In genomic region chr3:49013738-49014660, GRCh38 we compare ENCODE assay signal across 8 cellular contexts. TPM values are rescaled to one million over a fixed set of nuclear protein-coding genes. Genes with fewer than 3 reads are reported as not detected.
DNase-seq lines count a peak whose midpoint lies in the region; ATAC-seq lines count a peak whose summit lies in the region.

No MANE protein-coding gene starts in this region.

- no peaks in the 10 kb centered on the region for H3K27me3 Mint-ChIP-seq in activated CD8-positive, alpha-beta memory T cell treated with anti-CD3 and anti-CD28 coated beads, Interleukin-2, amount 10 ng/mL, durations not matched to agents 7 days and 5 days
- H3K27me3 Mint-ChIP-seq in immature natural killer cell (ENCODE audit: low read depth in 3 of 3) = peaks cover 0 to 5% (median 0%) of the 10 kb centered on the region in 3 donors
- H3K27me3 Mint-ChIP-seq in stimulated activated naive CD8-positive, alpha-beta T cell treated with anti-CD3 and anti-CD28 coated beads, Interleukin-15, amount 100 ng/mL, for 72 hours = no peaks in the 10 kb centered on the region

- H3K79me2 ChIP-seq in Karpas-422 (ENCODE audit: low read length) = peaks cover 16% of the 10 kb centered on the region

- peaks cover 25% of the 10 kb centered on the region for H3K4me1 Mint-ChIP-seq in activated CD8-positive, alpha-beta memory T cell treated with anti-CD3 and anti-CD28 coated beads, Interleukin-2, amount 10 ng/mL, durations not matched to agents 7 days and 5 days
- H3K4me1 Mint-ChIP-seq in immature natural killer cell = peaks cover 23 to 27% of the 10 kb centered on the region in 2 donors
- H3K4me1 Mint-ChIP-seq in stimulated activated naive CD8-positive, alpha-beta T cell treated with anti-CD3 and anti-CD28 coated beads, Interleukin-15, amount 100 ng/mL, for 72 hours = peaks cover 50% of the 10 kb centered on the region

- H3K36me3 ChIP-seq in Karpas-422 (ENCODE audit: insufficient read depth, low read length) = peaks cover 7% of the 10 kb centered on the region; the same call in 1 of the 2 replicates

- no peak overlapping the region for H3K9ac ChIP-seq in Karpas-422 (ENCODE audit: low read length)

- peaks cover 9% of the 10 kb centered on the region; the same call in 1 of the 2 replicates for H4K20me1 ChIP-seq in Karpas-422 (ENCODE audit: insufficient read depth, low read depth, low read length)

- no peak overlapping the region for H2AFZ ChIP-seq in Karpas-422 (ENCODE audit: low read length)

- no peaks in the 10 kb centered on the region for H3K9me3 ChIP-seq in Karpas-422 (ENCODE audit: low read length)

- CTCF ChIA-PET in activated CD8-positive, alpha-beta memory T cell treated with anti-CD3 and anti-CD28 coated beads, Interleukin-2, amount 10 ng/mL, durations not matched to agents 7 days and 5 days (lab: Charles Lee) = interaction anchor here (0.6 to 5.4 kb wide), 6 partner anchors 8 to 95 kb away, joined by 3 to 42 read pairs (median 4); partner anchors contain the start of genes ARIH2, NDUFAF3 and P4HTM

- peaks cover 20% of the 10 kb centered on the region for H3K36me3 Mint-ChIP-seq in activated CD8-positive, alpha-beta memory T cell treated with anti-CD3 and anti-CD28 coated beads, Interleukin-2, amount 10 ng/mL, durations not matched to agents 7 days and 5 days
- H3K36me3 Mint-ChIP-seq in immature natural killer cell = peaks cover 0 to 5% (median 3%) of the 10 kb centered on the region in 3 donors

- no peaks in the 10 kb centered on the region for H3K9me2 ChIP-seq in Karpas-422 (replicated peaks; ENCODE audit: insufficient read depth, low read length)

- DNase-seq in NCI-H2029 (lab: John Stamatoyannopoulos, UW) (peak; percentile 10), NCI-H2029 treated with DMSO at 0.1 percent for 48 hours (lab: John Stamatoyannopoulos, UW) (no peak), Karpas-422 (peak; percentile 90), immature natural killer cell (peak in 2 of 3 donors; percentile 32 to 38), cortex of kidney (lab: John Stamatoyannopoulos, UW) (no peak)
- DNase-seq in activated CD8-positive, alpha-beta memory T cell treated with anti-CD3 and anti-CD28 coated beads, Interleukin-2, amount 10 ng/mL, durations not matched to agents 7 days and 5 days = peak; percentile 68
- peak; percentile 46 to 55 for DNase-seq in stimulated activated naive CD8-positive, alpha-beta T cell treated with anti-CD3 and anti-CD28 coated beads, Interleukin-15, amount 100 ng/mL, for 72 hours

- peak; percentile 24 for ATAC-seq in activated CD8-positive, alpha-beta memory T cell treated with anti-CD3 and anti-CD28 coated beads, Interleukin-2, amount 10 ng/mL, durations not matched to agents 7 days and 5 days
- ATAC-seq in stimulated activated naive CD8-positive, alpha-beta T cell treated with anti-CD3 and anti-CD28 coated beads, Interleukin-15, amount 100 ng/mL, for 72 hours = peak; percentile 57
- ATAC-seq in GM19324 (IDR thresholded peaks at IDR 0.05; ENCODE audit: low FRiP score, unreplicated experiment) = no peak

- no peak overlapping the region for H3K4me2 ChIP-seq in Karpas-422 (ENCODE audit: low read depth, low read length, poor library complexity, severe bottlenecking)

- no peak overlapping the region for H3K27ac Mint-ChIP-seq in activated CD8-positive, alpha-beta memory T cell treated with anti-CD3 and anti-CD28 coated beads, Interleukin-2, amount 10 ng/mL, durations not matched to agents 7 days and 5 days
- H3K27ac Mint-ChIP-seq in immature natural killer cell = no peak overlapping the region
- H3K27ac Mint-ChIP-seq in stimulated activated naive CD8-positive, alpha-beta T cell treated with anti-CD3 and anti-CD28 coated beads, Interleukin-15, amount 100 ng/mL, for 72 hours = peak overlapping the region in 1 of 2 donors; percentile 80

- no peak overlapping the region for H3K4me3 Mint-ChIP-seq in activated CD8-positive, alpha-beta memory T cell treated with anti-CD3 and anti-CD28 coated beads, Interleukin-2, amount 10 ng/mL, durations not matched to agents 7 days and 5 days
- no peak overlapping the region for H3K4me3 Mint-ChIP-seq in immature natural killer cell
- H3K4me3 Mint-ChIP-seq in stimulated activated naive CD8-positive, alpha-beta T cell treated with anti-CD3 and anti-CD28 coated beads, Interleukin-15, amount 100 ng/mL, for 72 hours = no peak overlapping the region

- H3K27me3 ChIP-seq in Karpas-422 (ENCODE audit: low read length) = no peaks in the 10 kb centered on the region

- no peak overlapping the region for H3K4me3 ChIP-seq in Karpas-422 (ENCODE audit: low read length)

- H3K4me1 ChIP-seq in Karpas-422 (ENCODE audit: low read length) = peaks cover 29% of the 10 kb centered on the region

- H3K9me3 Mint-ChIP-seq in activated CD8-positive, alpha-beta memory T cell treated with anti-CD3 and anti-CD28 coated beads, Interleukin-2, amount 10 ng/mL, durations not matched to agents 7 days and 5 days (ENCODE audit: low read depth) = no peaks in the 10 kb centered on the region
- no peaks in the 10 kb centered on the region for H3K9me3 Mint-ChIP-seq in immature natural killer cell
- no peaks in the 10 kb centered on the region for H3K9me3 Mint-ChIP-seq in stimulated activated naive CD8-positive, alpha-beta T cell treated with anti-CD3 and anti-CD28 coated beads, Interleukin-15, amount 100 ng/mL, for 72 hours

- no peak overlapping the region for H3K27ac ChIP-seq in Karpas-422 (ENCODE audit: low read length)

RNA-seq across cellular contexts. Expression of gene DALRD3, which starts 4.4 kb away (rescaled TPM):
- total RNA-seq in Karpas-422 (2014; rRNA removed; shearing (Covaris generic); ENCODE audit: low replicate concordance) = 44.8 and 53.4 TPM in 2 replicates
- total RNA-seq in activated CD8-positive, alpha-beta memory T cell treated with anti-CD3 and anti-CD28 coated beads, Interleukin-2, amount 10 ng/mL, durations not matched to agents 7 days and 5 days = 10 to 100 TPM; 25.8 to 29.9 TPM
- polyA plus RNA-seq in immature natural killer cell = 10 to 100 TPM; 17.1 to 26.9 (median 21.8) TPM

RNA-seq across cellular contexts. Expression of gene WDR6, which starts 6.8 kb away (rescaled TPM):
- total RNA-seq in Karpas-422 (2014; rRNA removed; shearing (Covaris generic); ENCODE audit: low replicate concordance) = 82.1 and 110 TPM in 2 replicates
- total RNA-seq in activated CD8-positive, alpha-beta memory T cell treated with anti-CD3 and anti-CD28 coated beads, Interleukin-2, amount 10 ng/mL, durations not matched to agents 7 days and 5 days = 100 to 1,000 TPM; 130 to 154 TPM
- polyA plus RNA-seq in immature natural killer cell = 100 to 1,000 TPM in 1 of 3 donors, 10 to 100 TPM in 2; 56.8 to 114 (median 70.6) TPM

RNA-seq across cellular contexts. Expression of gene NDUFAF3, which starts 7.9 kb away (rescaled TPM):
- total RNA-seq in Karpas-422 (2014; rRNA removed; shearing (Covaris generic); ENCODE audit: low replicate concordance) = 228 and 279 TPM in 2 replicates
- 100 to 1,000 TPM in 1 of 2 experiments, 10 to 100 TPM in 1; 94.3 to 101 TPM for total RNA-seq in activated CD8-positive, alpha-beta memory T cell treated with anti-CD3 and anti-CD28 coated beads, Interleukin-2, amount 10 ng/mL, durations not matched to agents 7 days and 5 days
- 100 to 1,000 TPM; 118 to 204 (median 142) TPM for polyA plus RNA-seq in immature natural killer cell

RNA-seq across cellular contexts. Expression of gene IMPDH2, which starts 15.2 kb away (rescaled TPM):
- 522 and 655 TPM in 2 replicates for total RNA-seq in Karpas-422 (2014; rRNA removed; shearing (Covaris generic); ENCODE audit: low replicate concordance)
- total RNA-seq in activated CD8-positive, alpha-beta memory T cell treated with anti-CD3 and anti-CD28 coated beads, Interleukin-2, amount 10 ng/mL, durations not matched to agents 7 days and 5 days = 100 to 1,000 TPM; 186 to 229 TPM
- 10 to 100 TPM; 44.8 to 52.6 (median 52.0) TPM for polyA plus RNA-seq in immature natural killer cell

RNA-seq across cellular contexts. Expression of gene P4HTM, which starts 24.0 kb away (rescaled TPM):
- 36.1 and 86.7 TPM in 2 replicates for total RNA-seq in Karpas-422 (2014; rRNA removed; shearing (Covaris generic); ENCODE audit: low replicate concordance)
- total RNA-seq in activated CD8-positive, alpha-beta memory T cell treated with anti-CD3 and anti-CD28 coated beads, Interleukin-2, amount 10 ng/mL, durations not matched to agents 7 days and 5 days = 10 to 100 TPM; 44.5 to 50.6 TPM
- polyA plus RNA-seq in immature natural killer cell = 10 to 100 TPM; 16.8 to 26.8 (median 24.9) TPM

Comparison
In these comparisons a context has a peak if more than half of its experiments do, and no peak if none do; other contexts are left out.
1. DNase-seq: peak in NCI-H2029 (single experiment), Karpas-422 (single experiment), activated CD8-positive, alpha-beta memory T cell treated with anti-CD3 and anti-CD28 coated beads, Interleukin-2, amount 10 ng/mL, durations not matched to agents 7 days and 5 days (single experiment), immature natural killer cell (2 of 3) and stimulated activated naive CD8-positive, alpha-beta T cell treated with anti-CD3 and anti-CD28 coated beads, Interleukin-15, amount 100 ng/mL, for 72 hours (2 of 2); none in NCI-H2029 treated with DMSO at 0.1 percent for 48 hours (single experiment) and cortex of kidney (single experiment).